18 cellular contexts compared by ENCODE assay signal in genomic region chr16:55778718-55779117, GRCh38.
"Had no signal": no experiment of that assay in that cellular context is flagged by ENCODE, and none has a peak within 500 bp of the region (broad histone marks: within the 10 kb centered on the region; RNA-seq: fewer than 3 reads in every experiment).

No MANE protein-coding gene starts in this region.

- H3K27ac Mint-ChIP-seq: dendritic cell treated with granulocyte-macrophage colony-stimulating factor and Interleukin-4, amounts not matched to agents 40 ng/mL and 50 ng/mL, for 4 days; effector memory CD8-positive, alpha-beta T cell; naive B cell; nephron had no signal

- H3K36me3 Mint-ChIP-seq: naive B cell had no signal

- H3K9me3 ChIP-seq: esophagus muscularis mucosa, pancreas, psoas muscle, sigmoid colon had no signal

- H3K27ac ChIP-seq: epithelial cell of prostate, esophagus muscularis mucosa, hepatocyte, pancreas, psoas muscle, sigmoid colon, skin epidermis had no signal

- DNase-seq: effector memory CD8-positive, alpha-beta T cell; foreskin fibroblast; head of caudate nucleus; kidney glomerular epithelial cell; naive B cell; occipital lobe; pancreas; psoas muscle; sigmoid colon; stimulated activated CD4-positive, alpha-beta T cell treated with anti-CD3 and anti-CD28 coated beads, Interleukin-12 subunit alpha, Interleukin-12 subunit beta, amount 100 ng/mL, for 4 hours; stimulated activated naive CD4-positive, alpha-beta T cell treated with Interleukin-2 at 50 U/mL for 16 hours; trophoblast cell had no signal

- H3K4me1 Mint-ChIP-seq: nephron had no signal

- H3K4me3 ChIP-seq: esophagus muscularis mucosa, hepatocyte, pancreas, psoas muscle, sigmoid colon, skin epidermis had no signal

- H3K4me3 Mint-ChIP-seq: dendritic cell treated with granulocyte-macrophage colony-stimulating factor and Interleukin-4, amounts not matched to agents 40 ng/mL and 50 ng/mL, for 4 days; effector memory CD8-positive, alpha-beta T cell; naive B cell; nephron had no signal

- H3K27me3 ChIP-seq: hepatocyte, pancreas had no signal

- H3K4me1 ChIP-seq: esophagus muscularis mucosa, psoas muscle, sigmoid colon had no signal

- H3K36me3 ChIP-seq: esophagus muscularis mucosa, pancreas, sigmoid colon had no signal

- ATAC-seq: effector memory CD8-positive, alpha-beta T cell; pancreas had no signal

- H3K9me3 Mint-ChIP-seq: dendritic cell treated with granulocyte-macrophage colony-stimulating factor and Interleukin-4, amounts not matched to agents 40 ng/mL and 50 ng/mL, for 4 days; nephron had no signal
